ENCODE assay signal across 17 cellular contexts in the genomic region with DNA sequence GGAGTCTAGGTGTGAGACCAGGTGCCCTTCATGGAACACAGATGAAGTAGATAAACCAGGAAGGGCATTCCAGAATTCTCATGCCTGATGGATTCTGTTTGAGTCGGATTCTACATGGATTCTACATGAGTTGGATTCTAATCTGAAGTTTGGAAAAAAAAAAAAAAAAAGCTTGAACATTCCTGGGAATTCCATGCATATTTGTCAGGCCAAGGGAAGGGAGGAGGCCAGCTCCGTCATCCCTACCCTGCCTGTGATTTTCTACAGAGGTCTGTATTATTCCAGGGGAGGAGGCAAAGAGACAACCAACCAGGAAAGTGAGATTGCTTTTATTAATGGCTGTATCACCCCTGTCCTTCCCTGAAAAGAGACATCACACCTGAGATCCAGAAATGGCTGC. TPM values are rescaled to one million over a fixed set of nuclear protein-coding genes. Genes with fewer than 3 reads are reported as not detected.
A peak's percentile ranks its signal among the peaks of the same experiment; 100 is the strongest.
DNase-seq lines count a peak whose midpoint lies in the region; TF ChIP-seq lines count a peak whose summit lies in the region.
"Had no signal": no experiment of that assay in that cellular context is flagged by ENCODE, and none has a peak within 500 bp of the region (broad histone marks: within the 10 kb centered on the region; RNA-seq: fewer than 3 reads in every experiment).

No MANE protein-coding gene starts in this region.

- POLR2A ChIA-PET in RWPE1 (lab: Yijun Ruan, JAX; ENCODE audit: low non-redundant PET): no interaction called here

- H3K36me3 ChIP-seq in left ventricle myocardium inferior: no peaks in the 10 kb centered on the region
- H3K36me3 ChIP-seq in right atrium auricular region: no peaks in the 10 kb centered on the region
- H3K36me3 ChIP-seq in skeletal muscle satellite cell (ENCODE audit: insufficient read depth, low read length): no peaks in the 10 kb centered on the region
- no peaks in the 10 kb centered on the region for H3K36me3 ChIP-seq in SJCRH30

- H3K4me1 Mint-ChIP-seq in endothelial cell (ENCODE audit: unreplicated experiment): no peaks in the 10 kb centered on the region

- no peak overlapping the region for H3K4me3 ChIP-seq in left ventricle myocardium inferior
- H3K4me3 ChIP-seq in right atrium auricular region: no peak overlapping the region
- peak overlapping the region; percentile 7 for H3K4me3 ChIP-seq in skeletal muscle satellite cell (ENCODE audit: low read length)
- no peak overlapping the region for H3K4me3 ChIP-seq in SJCRH30

- H3K9ac ChIP-seq in skeletal muscle satellite cell (ENCODE audit: low read depth, low read length): no peak overlapping the region

- DNase-seq in left ventricle myocardium inferior (no peak), right atrium auricular region (ENCODE audit: low spot score) (no peak), RWPE1 (ENCODE audit: low spot score) (peak; percentile 36), epithelial cell of prostate (ENCODE audit: low read depth, low spot score) (no peak), SJCRH30 (no peak), endothelial cell (ENCODE audit: low spot score) (no peak), epidermal melanocyte (ENCODE audit: insufficient read length, low spot score) (no peak)
- DNase-seq: activated CD4-positive, CD25-positive, alpha-beta regulatory T cell treated with anti-CD3 and anti-CD28 coated beads, Interleukin-2, amount 50 U/mL, for 72 hours; activated gamma-delta T cell treated with Interleukin-2 at 50 U/mL for 16 hours; immature natural killer cell; IMR-90; NCI-H1417 treated with DMSO at 0.1 percent for 48 hours; NCI-H526; SHP77 treated with DMSO at 0.1 percent for 48 hours had no signal

- peak overlapping the region; percentile 10 for H3K27ac ChIP-seq in left ventricle myocardium inferior (replicated peaks)
- H3K27ac ChIP-seq in right atrium auricular region: peak overlapping the region in 1 of 2 donors; percentile 53
- H3K27ac ChIP-seq in RWPE1: no peak overlapping the region
- peak overlapping the region; percentile 94 for H3K27ac ChIP-seq in epithelial cell of prostate
- H3K27ac ChIP-seq in SJCRH30: no peak overlapping the region

- intact Hi-C loops in left ventricle myocardium inferior (cut with micrococcal nuclease): no loop called here

- no peaks in the 10 kb centered on the region for H3K27me3 ChIP-seq in left ventricle myocardium inferior (ENCODE audit: low read depth)
- H3K27me3 ChIP-seq in right atrium auricular region: no peaks in the 10 kb centered on the region
- H3K27me3 ChIP-seq in skeletal muscle satellite cell (ENCODE audit: control insufficient read depth, insufficient read depth, low read length): no peaks in the 10 kb centered on the region
- H3K27me3 ChIP-seq in SJCRH30: no peaks in the 10 kb centered on the region

- no peaks in the 10 kb centered on the region for H3K9me3 Mint-ChIP-seq in endothelial cell (ENCODE audit: unreplicated experiment)

- no peak for TF ChIP-seq CTCF in left ventricle myocardium inferior (IDR thresholded peaks at IDR 0.05; ENCODE audit: borderline replicate concordance)
- no peak for TF ChIP-seq CTCF in right atrium auricular region (IDR thresholded peaks at IDR 0.05)
- no peak for TF ChIP-seq CTCF in RWPE1 (conservative IDR thresholded peaks at IDR 0.05; ENCODE audit: low read depth)
- no peak for TF ChIP-seq CTCF in endothelial cell (IDR thresholded peaks at IDR 0.05; ENCODE audit: unreplicated experiment)

- H3K36me3 Mint-ChIP-seq in endothelial cell (ENCODE audit: low read depth, unreplicated experiment): no peaks in the 10 kb centered on the region
- H3K36me3 Mint-ChIP-seq: immature natural killer cell had no signal

- CTCF ChIA-PET in RWPE1 (lab: Yijun Ruan, JAX): interaction anchor here (0.7 kb wide), 1 partner anchor 44 kb away, joined by 3 read pairs; no protein-coding TSS in a partner anchor

- H3K4me1 ChIP-seq in left ventricle myocardium inferior (peaks cover 3% of the 10 kb centered on the region), right atrium auricular region (no peaks in the 10 kb centered on the region), skeletal muscle satellite cell (ENCODE audit: control insufficient read depth, insufficient read depth, low read length) (peaks cover 25% of the 10 kb centered on the region), SJCRH30 (peaks cover 3% of the 10 kb centered on the region; the same call in 1 of the 2 replicates)

- H3K4me3 Mint-ChIP-seq in endothelial cell (ENCODE audit: unreplicated experiment): no peak overlapping the region
- H3K4me3 Mint-ChIP-seq: B cell, immature natural killer cell had no signal

- H3K4me2 ChIP-seq in skeletal muscle satellite cell (ENCODE audit: low read length): peak overlapping the region; percentile 10

- H3K9me3 ChIP-seq in left ventricle myocardium inferior (replicated peaks) (no peaks in the 10 kb centered on the region), right atrium auricular region (no peaks in the 10 kb centered on the region), skeletal muscle satellite cell (replicated peaks; ENCODE audit: low read length) (no peaks in the 10 kb centered on the region), SJCRH30 (replicated peaks) (no peaks in the 10 kb centered on the region)

- no peak overlapping the region for H3K27ac Mint-ChIP-seq in endothelial cell (ENCODE audit: unreplicated experiment)
- H3K27ac Mint-ChIP-seq: B cell, immature natural killer cell had no signal

- H3K27me3 Mint-ChIP-seq in endothelial cell (ENCODE audit: unreplicated experiment): peaks cover 2% of the 10 kb centered on the region
- H3K27me3 Mint-ChIP-seq: B cell had no signal

RNA-seq across cellular contexts. Expression of a gene that starts 27.8 kb away (rescaled TPM):
- total RNA-seq in left ventricle myocardium inferior: not detected
- not detected for total RNA-seq in right atrium auricular region
- total RNA-seq in skeletal muscle satellite cell (2012; rRNA removed): not detected in 2 replicates
- total RNA-seq in SJCRH30 (2014; rRNA removed; shearing (Covaris generic)): not detected in 2 replicates
- total RNA-seq in endothelial cell (ENCODE audit: unreplicated experiment): not detected
- total RNA-seq: B cell, IMR-90, myocyte had no signal

Comparison
In these comparisons a context has a peak if more than half of its experiments do, and no peak if none do; other contexts are left out.
1. H3K27ac ChIP-seq: peak in left ventricle myocardium inferior (single experiment) and epithelial cell of prostate (single experiment); none in RWPE1 (single experiment) and SJCRH30 (single experiment).